12 cellular contexts compared by ENCODE assay signal in the genomic region with DNA sequence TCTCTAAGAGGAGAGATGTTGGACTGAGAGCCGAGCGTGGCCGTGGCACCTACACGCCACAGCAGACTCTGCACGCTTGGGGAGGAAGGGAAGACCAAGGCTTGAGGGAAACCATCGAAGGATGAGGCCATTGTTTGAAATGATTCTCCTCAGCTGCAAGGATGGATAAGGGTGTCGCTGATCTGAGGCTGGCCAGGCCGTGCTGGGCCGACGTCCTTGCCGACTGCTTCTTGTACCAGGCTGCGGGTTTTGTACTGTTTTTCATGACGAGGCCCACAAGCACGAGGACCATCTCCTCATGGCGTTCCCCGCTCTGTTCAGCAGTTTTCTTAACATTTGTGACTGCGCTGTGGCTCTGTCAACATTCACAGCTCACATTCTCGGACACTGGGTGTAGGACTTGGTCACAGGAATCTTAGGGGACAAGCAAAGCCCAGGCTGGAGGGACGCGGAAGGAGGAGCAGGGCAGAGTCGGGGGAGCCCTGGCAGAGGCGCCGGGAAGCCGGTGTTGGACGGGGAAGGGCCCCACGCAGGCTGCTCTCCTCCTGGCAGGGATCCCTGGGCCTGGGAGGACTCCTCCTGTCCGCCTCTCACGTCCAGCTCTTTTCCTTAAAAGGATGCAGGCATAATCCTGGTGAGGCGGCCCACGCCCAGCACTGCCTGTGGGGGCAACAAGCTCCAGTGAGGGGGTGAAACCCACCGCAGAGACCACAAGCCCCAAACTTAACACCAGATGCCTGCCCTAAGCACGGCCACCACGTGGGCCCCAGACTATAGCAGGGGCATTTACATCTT.
A peak's percentile ranks its signal among the peaks of the same experiment; 100 is the strongest.
DNase-seq lines count a peak whose midpoint lies in the region; ATAC-seq and TF ChIP-seq lines count a peak whose summit lies in the region.
"Had no signal": no experiment of that assay in that cellular context is flagged by ENCODE, and none has a peak within 500 bp of the region (broad histone marks: within the 10 kb centered on the region; RNA-seq: fewer than 3 reads in every experiment).

No MANE protein-coding gene starts in this region.

- H3K9me3 ChIP-seq in aorta (ENCODE audit: control insufficient read depth, low read length) (peaks cover 1% of the 10 kb centered on the region), hepatocyte (ENCODE audit: low read depth) (no peaks in the 10 kb centered on the region)

- H3K36me3 ChIP-seq in aorta (ENCODE audit: control insufficient read depth in 1 of 2, insufficient read depth in 2 of 2, low read length in 1 of 2) (no peaks in the 10 kb centered on the region), hepatocyte (replicated peaks; ENCODE audit: insufficient read depth, low read depth) (no peaks in the 10 kb centered on the region)

- H2AFZ ChIP-seq in hepatocyte: no peak overlapping the region

- no peaks in the 10 kb centered on the region for H3K79me2 ChIP-seq in hepatocyte

- no peaks in the 10 kb centered on the region for H3K36me3 Mint-ChIP-seq in chondrocyte (ENCODE audit: low read depth)

- no peak overlapping the region for H3K4me3 Mint-ChIP-seq in chondrocyte (ENCODE audit: unreplicated experiment)

- H3K9me3 Mint-ChIP-seq in chondrocyte (ENCODE audit: low read depth): peaks cover 8% of the 10 kb centered on the region

- H3K27ac Mint-ChIP-seq in chondrocyte (ENCODE audit: unreplicated experiment): no peak overlapping the region

- DNase-seq in cardiac septum (ENCODE audit: low spot score): peak; percentile 72
- DNase-seq in Right ventricle myocardium superior: no peak
- peak; percentile 82 for DNase-seq in chondrocyte (ENCODE audit: low spot score)
- peak; percentile 75 for DNase-seq in mesenteric fat pad (ENCODE audit: low spot score)
- peak in 1 of 2 donors; percentile 46 for DNase-seq in aorta
- DNase-seq in stimulated activated naive CD8-positive, alpha-beta T cell treated with anti-CD3 and anti-CD28 coated beads, Interleukin-15, Interleukin-2, amounts not matched to agents 100 U/mL and 50 U/mL, for 24 hours: no peak
- no peak for DNase-seq in hepatocyte (ENCODE audit: low spot score)
- DNase-seq in GDM1 (lab: John Stamatoyannopoulos, UW): no peak
- DNase-seq: EL, KBM-7, NCI-H2107, PC-3 had no signal

- no peaks in the 10 kb centered on the region for H3K27me3 ChIP-seq in aorta (ENCODE audit: control insufficient read depth in 1 of 2, insufficient read depth in 2 of 2, low read length in 1 of 2)
- H3K27me3 ChIP-seq in hepatocyte: peaks cover 7% of the 10 kb centered on the region

- intact Hi-C loops in cardiac septum (cut with DNase I): no loop called here
- intact Hi-C loops in Right ventricle myocardium superior (cut with DNase I): no loop called here
- intact Hi-C loops in aorta (cut with DNase I): no loop called here

- no peaks in the 10 kb centered on the region for H3K4me1 Mint-ChIP-seq in chondrocyte (ENCODE audit: low read depth)

- TF ChIP-seq CTCF in chondrocyte (IDR thresholded peaks at IDR 0.05) (no peak), hepatocyte (IDR thresholded peaks at IDR 0.05; ENCODE audit: poor library complexity) (no peak)

- no peaks in the 10 kb centered on the region for H4K20me1 ChIP-seq in hepatocyte (ENCODE audit: insufficient read depth, poor library complexity, severe bottlenecking)

- H3K4me2 ChIP-seq in hepatocyte: no peak overlapping the region

- ATAC-seq in Right ventricle myocardium superior (ENCODE audit: poor library complexity): no peak
- peak; percentile 36 for ATAC-seq in aorta (ENCODE audit: low FRiP score)
- ATAC-seq in stimulated activated naive CD8-positive, alpha-beta T cell treated with anti-CD3 and anti-CD28 coated beads, Interleukin-15, Interleukin-2, amounts not matched to agents 100 U/mL and 50 U/mL, for 24 hours: no peak
- ATAC-seq: PC-3 had no signal

- 61 to 62% methylated on average over 33 of the region's 33 CpGs for WGBS in aorta, 2 donors
- WGBS in hepatocyte (ENCODE audit: low lambda C conversion rate, missing lambda C conversion rate): 83% methylated on average over 33 of the region's 33 CpGs

- H3K27me3 Mint-ChIP-seq in chondrocyte (ENCODE audit: low read depth): peaks cover 19% of the 10 kb centered on the region

- no peaks in the 10 kb centered on the region for H3K9me2 ChIP-seq in hepatocyte (replicated peaks; ENCODE audit: insufficient read depth)

- H3K4me1 ChIP-seq in aorta (ENCODE audit: control insufficient read depth in 1 of 2, insufficient read depth in 2 of 2, low read length in 2 of 2): no peaks in the 10 kb centered on the region
- no peaks in the 10 kb centered on the region for H3K4me1 ChIP-seq in hepatocyte (ENCODE audit: insufficient read depth)

- H3K27ac ChIP-seq in aorta (ENCODE audit: low read depth in 1 of 2, low read length in 2 of 2) (no peak overlapping the region), hepatocyte (no peak overlapping the region)

- H3K4me3 ChIP-seq in aorta (ENCODE audit: low read length in 2 of 2) (no peak overlapping the region), hepatocyte (no peak overlapping the region)

Comparison
In these comparisons a context has a peak if more than half of its experiments do, and no peak if none do; other contexts are left out.
1. DNase-seq: peak in cardiac septum (single experiment), chondrocyte (single experiment) and mesenteric fat pad (single experiment); none in Right ventricle myocardium superior (single experiment), stimulated activated naive CD8-positive, alpha-beta T cell treated with anti-CD3 and anti-CD28 coated beads, Interleukin-15, Interleukin-2, amounts not matched to agents 100 U/mL and 50 U/mL, for 24 hours (single experiment), hepatocyte (single experiment) and GDM1 (single experiment).